In the genomic region with DNA sequence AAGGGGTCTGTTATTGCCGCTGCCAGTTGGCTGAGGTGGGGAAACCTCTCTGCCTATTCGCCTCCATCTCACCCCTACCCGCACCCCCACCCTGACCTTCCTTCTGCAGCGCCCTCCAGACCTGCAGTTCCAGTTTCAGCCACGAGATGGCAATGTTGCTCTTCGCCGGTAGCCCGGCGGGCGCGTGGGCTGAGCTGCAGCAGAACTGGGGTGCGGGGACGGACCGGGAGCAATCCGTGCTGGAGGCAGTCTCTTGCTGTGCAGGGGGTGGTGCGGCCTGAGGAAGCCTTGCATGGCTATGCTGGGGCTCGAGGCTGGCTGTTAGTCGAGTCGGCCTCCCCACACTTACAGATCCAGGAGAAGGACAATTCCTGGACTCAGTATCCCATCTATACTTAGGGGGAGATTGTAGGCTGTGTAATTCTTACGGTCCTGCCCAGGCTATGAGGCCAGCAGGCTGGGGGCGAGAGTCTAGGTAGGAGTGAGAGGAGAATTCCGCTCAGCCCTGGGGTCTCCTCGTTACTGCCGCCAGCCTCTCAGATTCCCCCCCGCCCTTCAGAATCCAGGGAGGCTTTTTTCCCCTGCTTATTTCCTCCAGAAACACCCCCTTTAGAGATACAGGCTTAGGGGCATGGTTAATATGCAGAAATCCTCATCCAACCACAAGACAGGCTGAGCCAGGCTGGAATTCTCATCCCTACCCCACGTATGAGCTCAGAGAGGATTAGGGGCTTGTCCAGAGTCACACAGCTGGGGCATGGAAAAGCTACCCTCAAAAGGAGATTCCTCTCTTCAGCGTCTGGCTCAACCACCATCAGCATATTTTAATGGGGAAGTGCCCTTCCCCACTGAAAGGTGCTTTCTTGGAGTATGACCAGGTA, we compare ENCODE assay signal across 1 cellular context.
TF ChIP-seq lines count a peak whose summit lies in the region.

No MANE protein-coding gene starts in this region.

TF ChIP-seq in neural cell, 6 proteins besides CTCF, POLR2A, EP300 and RAD21 (continued from another document):
- no peak for TF ChIP-seq TAF1 (IDR thresholded peaks at IDR 0.05; ENCODE audit: low read depth)
